ENCODE assay signal across 11 cellular contexts in genomic region chr7:20141666-20142065, GRCh38.
A peak's percentile ranks its signal among the peaks of the same experiment; 100 is the strongest.
DNase-seq lines count a peak whose midpoint lies in the region; FAIRE-seq and TF ChIP-seq lines count a peak whose summit lies in the region.
"Had no signal": no experiment of that assay in that cellular context is flagged by ENCODE, and none has a peak within 500 bp of the region (broad histone marks: within the 10 kb centered on the region; RNA-seq: fewer than 3 reads in every experiment).

No MANE protein-coding gene starts in this region.

- no peak overlapping the region for H3K4me3 ChIP-seq in astrocyte of the spinal cord (ENCODE audit: low read depth, low read length)
- no peak overlapping the region for H3K4me3 ChIP-seq in neuronal stem cell (ENCODE audit: low read length in 2 of 2)
- H3K4me3 ChIP-seq in thyroid gland (replicated peaks in 1 of 3): no peak overlapping the region

- H3K4me2 ChIP-seq in neuronal stem cell (ENCODE audit: insufficient read depth, low read length, poor library complexity, severe bottlenecking): no peak overlapping the region

- H3K9me3 ChIP-seq in neuronal stem cell (replicated peaks in 1 of 2; ENCODE audit: control insufficient read depth in 2 of 2, insufficient read depth in 1 of 2, low read depth in 1 of 2, low read length in 2 of 2) (no peaks in the 10 kb centered on the region), thyroid gland (no peaks in the 10 kb centered on the region)

- H3K27me3 ChIP-seq in neuronal stem cell (ENCODE audit: control insufficient read depth in 3 of 3, insufficient read depth in 3 of 3, low read depth in 1 of 3, low read length in 3 of 3): no peaks in the 10 kb centered on the region
- no peaks in the 10 kb centered on the region for H3K27me3 ChIP-seq in thyroid gland

- H3K27ac ChIP-seq in neuronal stem cell (replicated peaks; ENCODE audit: low read length): no peak overlapping the region
- H3K27ac ChIP-seq in thyroid gland: no peak overlapping the region
- H3K27ac ChIP-seq: 22Rv1 had no signal

- in situ Hi-C loops in astrocyte of the spinal cord (cut with HindIII; ENCODE audit: low sequenced_read_pairs): no loop called here

- H3K4ac ChIP-seq in neuronal stem cell (ENCODE audit: low read length): no peak overlapping the region

- H2BK15ac ChIP-seq in neuronal stem cell (ENCODE audit: low read length): no peak overlapping the region

- no peak overlapping the region for H3K14ac ChIP-seq in neuronal stem cell (ENCODE audit: low read length)

- H3K36me3 ChIP-seq in neuronal stem cell (replicated peaks in 1 of 2; ENCODE audit: control insufficient read depth in 2 of 2, insufficient read depth in 2 of 2, low read length in 2 of 2): no peaks in the 10 kb centered on the region
- H3K36me3 ChIP-seq in thyroid gland: no peaks in the 10 kb centered on the region

- no peak overlapping the region for H3K9ac ChIP-seq in neuronal stem cell (ENCODE audit: low read depth, low read length, poor library complexity)

- no CpG with 5 or more reads among the region's 4 CpGs for WGBS in neuronal stem cell (ENCODE audit: extremely low coverage in 2 of 2, insufficient read length in 2 of 2, insufficient replicate concordance in 1 of 2), 2 donors
- WGBS in thyroid gland, 2 donors: 78 to 86% methylated on average over 4 of the region's 4 CpGs

- H4K8ac ChIP-seq in neuronal stem cell (ENCODE audit: low read depth, low read length): no peak overlapping the region

- no peak overlapping the region for H2BK5ac ChIP-seq in neuronal stem cell (ENCODE audit: low read length)

- H3K4me1 ChIP-seq in neuronal stem cell (ENCODE audit: control insufficient read depth in 2 of 2, insufficient read depth in 1 of 2, low read depth in 1 of 2, low read length in 2 of 2) (peaks cover 2 to 23% of the 10 kb centered on the region in 2 donors), thyroid gland (no peaks in the 10 kb centered on the region)

- no peak for TF ChIP-seq POLR2A in thyroid gland (IDR thresholded peaks at IDR 0.05)
- TF ChIP-seq POLR2A in GM12892 (IDR thresholded peaks at IDR 0.05; ENCODE audit: low read depth, low read length): no peak

- H4K91ac ChIP-seq in neuronal stem cell (ENCODE audit: low read depth, low read length, poor library complexity): no peak overlapping the region

- H2BK12ac ChIP-seq in neuronal stem cell (ENCODE audit: low read length): no peak overlapping the region

- no peak overlapping the region for H2AK5ac ChIP-seq in neuronal stem cell (ENCODE audit: low read depth, low read length)

- no peak overlapping the region for H3K23ac ChIP-seq in neuronal stem cell (ENCODE audit: low read depth, low read length, poor library complexity)

- intact Hi-C loops in thyroid gland (cut with DNase I): no loop called here

- no peak overlapping the region for H2BK120ac ChIP-seq in neuronal stem cell (ENCODE audit: low read depth, low read length)

- no peak for FAIRE-seq in GM12892 (lab: Jason Lieb, UNC)

- H3K79me1 ChIP-seq in neuronal stem cell (ENCODE audit: low read depth, low read length): no peaks in the 10 kb centered on the region

- peak overlapping the region; percentile 41 for H2AFZ ChIP-seq in neuronal stem cell (ENCODE audit: low read length)

- DNase-seq in DMS 273 (lab: John Stamatoyannopoulos, UW; ENCODE audit: unreplicated experiment) (peak; percentile 28), DMS 273 treated with DMSO at 0.1 percent for 48 hours (lab: John Stamatoyannopoulos, UW) (no peak), NCI-H2029 treated with DMSO at 0.1 percent for 48 hours (lab: John Stamatoyannopoulos, UW) (peak; percentile 87), astrocyte of the spinal cord (ENCODE audit: low read depth, low spot score) (peak; percentile 72), neuronal stem cell (ENCODE audit: low spot score) (no peak), Kasumi-1 (lab: John Stamatoyannopoulos, UW) (no peak), thyroid gland (no peak), GM12892 (ENCODE audit: insufficient read length) (no peak)
- DNase-seq: activated naive CD8-positive, alpha-beta T cell treated with anti-CD3 and anti-CD28 coated beads, Interleukin-2, amount 10 ng/mL, durations not matched to agents 7 days and 5 days; NCI-H510A had no signal

- TF ChIP-seq CTCF in astrocyte of the spinal cord (IDR thresholded peaks at IDR 0.05; ENCODE audit: low read depth, low read length): no peak
- no peak for TF ChIP-seq CTCF in thyroid gland (IDR thresholded peaks at IDR 0.05)

- H3K18ac ChIP-seq in neuronal stem cell (ENCODE audit: low read length): no peak overlapping the region

Comparison
In these comparisons a context has a peak if more than half of its experiments do, and no peak if none do; other contexts are left out.
1. DNase-seq: peak in DMS 273 (single experiment), NCI-H2029 treated with DMSO at 0.1 percent for 48 hours (single experiment) and astrocyte of the spinal cord (single experiment); none in DMS 273 treated with DMSO at 0.1 percent for 48 hours (single experiment), neuronal stem cell (single experiment), Kasumi-1 (0 of 2), thyroid gland (0 of 2) and GM12892 (single experiment).